Comparison of ENCODE assay signal across 22 cellular contexts in genomic region chr1:33683913-33684312, GRCh38.
DNase-seq lines count a peak whose midpoint lies in the region; ATAC-seq and TF ChIP-seq lines count a peak whose summit lies in the region.
"Had no signal": no experiment of that assay in that cellular context is flagged by ENCODE, and none has a peak within 500 bp of the region (broad histone marks: within the 10 kb centered on the region; RNA-seq: fewer than 3 reads in every experiment).

No MANE protein-coding gene starts in this region.

- ATAC-seq in Right ventricle myocardium inferior (peak; percentile 42), HG03139 (IDR thresholded peaks at IDR 0.05; ENCODE audit: unreplicated experiment) (no peak), HG03354 (IDR thresholded peaks at IDR 0.05; ENCODE audit: poor library complexity, severe bottlenecking, unreplicated experiment) (no peak)
- ATAC-seq: stimulated activated memory B cell treated with anti-CD40 and anti-IgM and Interleukin-4, amounts not matched to agents 10 μg/mL and 1 μg/mL and 100 μg/mL, for 72 hours had no signal

- H3K4me3 ChIP-seq in right atrium auricular region = no peak overlapping the region
- H3K4me3 ChIP-seq: transverse colon had no signal

- TF ChIP-seq CTCF in right atrium auricular region (IDR thresholded peaks at IDR 0.05) = no peak

- intact Hi-C loops in Right ventricle myocardium inferior (cut with DNase I) = no loop called here

- no peaks in the 10 kb centered on the region for H3K9me3 ChIP-seq in right atrium auricular region
- H3K9me3 ChIP-seq: transverse colon had no signal

- no peak overlapping the region for H3K27ac ChIP-seq in right atrium auricular region
- no peak overlapping the region for H3K27ac ChIP-seq in substantia nigra (ENCODE audit: low read depth, low read length, poor library complexity, severe bottlenecking)
- H3K27ac ChIP-seq: transverse colon, WERI-Rb-1 had no signal

- H3K27me3 ChIP-seq in right atrium auricular region = no peaks in the 10 kb centered on the region

- H3K4me1 ChIP-seq in right atrium auricular region = no peaks in the 10 kb centered on the region
- H3K4me1 ChIP-seq: transverse colon had no signal

- H3K36me3 ChIP-seq in right atrium auricular region = no peaks in the 10 kb centered on the region
- H3K36me3 ChIP-seq: transverse colon, WERI-Rb-1 had no signal

- DNase-seq in Right ventricle myocardium inferior (ENCODE audit: missing footprints) (no peak), right atrium auricular region (ENCODE audit: low spot score) (no peak), astrocyte of the hippocampus (ENCODE audit: low read depth, low spot score) (peak; percentile 67), iPS-NIHi11 (ENCODE audit: low spot score) (peak; percentile 21), substantia nigra (lab: John Stamatoyannopoulos, UW) (peak in 32 of 49 donors; percentile 3 to 58 (median 25)), 8988T (no peak)
- DNase-seq: activated CD4-positive, alpha-beta memory T cell treated with anti-CD3 and anti-CD28 coated beads, Interleukin-2, amount 10 ng/mL, durations not matched to agents 7 days and 5 days; activated naive CD4-positive, alpha-beta T cell treated with anti-CD3 and anti-CD28 coated beads, Interleukin-2, amount 50 U/mL, for 16 hours; activated T-cell treated with anti-CD3 and anti-CD28 coated beads, Interleukin-2, amount 50 U/mL, for 24 hours; CD8-positive, alpha-beta memory T cell; DND-41; glutamatergic neuron; H9; MV-4-11; NCI-H2081 treated with DMSO at 0.1 percent for 48 hours; SHP77; T-helper 2 cell; transverse colon; WERI-Rb-1 had no signal

Comparison
In these comparisons a context has a peak if more than half of its experiments do, and no peak if none do; other contexts are left out.
1. DNase-seq: peak in astrocyte of the hippocampus (single experiment), iPS-NIHi11 (single experiment) and substantia nigra (32 of 49); none in Right ventricle myocardium inferior (single experiment), right atrium auricular region (single experiment) and 8988T (single experiment).